14 cellular contexts compared by ENCODE assay signal in the genomic region with DNA sequence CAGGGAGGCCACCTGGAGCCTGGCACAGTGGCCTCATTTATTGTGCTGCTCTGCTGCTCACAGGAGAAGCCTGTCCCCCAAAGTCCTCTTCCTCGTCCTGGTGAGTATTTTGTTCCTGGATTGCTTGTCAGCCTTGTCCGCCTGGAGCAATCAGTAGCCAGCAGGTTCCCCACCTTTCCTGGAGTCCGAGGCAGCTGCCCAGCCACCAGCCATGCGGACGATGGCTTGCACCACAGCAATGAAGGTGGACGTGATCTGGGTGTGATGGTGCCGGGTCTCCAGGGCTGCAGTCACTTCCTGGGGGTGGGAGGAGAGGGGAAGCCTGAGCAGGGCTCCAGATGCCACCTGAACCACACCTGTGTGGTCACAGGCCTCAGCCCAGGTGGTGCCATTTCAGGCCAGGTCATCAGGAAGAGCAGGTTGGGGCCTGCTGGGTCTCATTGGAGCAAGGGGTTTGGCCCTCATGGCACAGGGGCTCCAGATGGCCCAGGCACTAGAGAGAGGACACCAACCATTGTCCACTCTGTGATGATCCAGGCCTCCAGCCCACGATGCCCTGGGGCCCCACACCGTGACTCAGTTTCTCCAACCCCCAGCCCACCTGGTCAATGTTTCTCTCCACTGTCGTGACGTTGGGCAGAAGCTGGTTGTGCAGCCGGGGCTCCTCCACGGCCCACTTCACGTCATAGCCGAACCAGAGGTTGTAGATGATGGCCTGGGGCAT. TPM values are rescaled to one million over a fixed set of nuclear protein-coding genes. Genes with fewer than 3 reads are reported as not detected.
A peak's percentile ranks its signal among the peaks of the same experiment; 100 is the strongest.
DNase-seq lines count a peak whose midpoint lies in the region; ATAC-seq and TF ChIP-seq lines count a peak whose summit lies in the region.
"Not testable (repeated sequence)": the region's sequence is repeated elsewhere in the genome, so short reads cannot be mapped to it uniquely, and the experiment has no call there.
"Had no signal": no experiment of that assay in that cellular context is flagged by ENCODE, and none has a peak within 500 bp of the region (broad histone marks: within the 10 kb centered on the region; RNA-seq: fewer than 3 reads in every experiment).

No MANE protein-coding gene starts in this region.

- not testable (repeated sequence) for H3K4me1 Mint-ChIP-seq in osteocyte (ENCODE audit: unreplicated experiment)

- POLR2A ChIA-PET in OCI-LY7 (lab: Charles Lee) = not testable (repeated sequence)

- TF ChIP-seq CTCF in DND-41 (IDR thresholded peaks at IDR 0.05; ENCODE audit: borderline replicate concordance, extremely low read depth, low read length, poor library complexity, severe bottlenecking); lower lobe of right lung (IDR thresholded peaks at IDR 0.05); osteocyte (IDR thresholded peaks at IDR 0.05); upper lobe of left lung (IDR thresholded peaks at IDR 0.05): not testable (repeated sequence)
- 0 out of 2 replicates have a peak, but pooled peaks have one; percentile 29 for TF ChIP-seq CTCF in OCI-LY7 (conservative IDR thresholded peaks at IDR 0.05; ENCODE audit: low read length)

- H3K79me2 ChIP-seq in DND-41 (ENCODE audit: insufficient read depth, low read length); OCI-LY7 (ENCODE audit: insufficient read depth, low read depth, low read length): not testable (repeated sequence)

- not testable (repeated sequence) for TF ChIP-seq POLR2A in upper lobe of left lung (IDR thresholded peaks at IDR 0.05)

- DNase-seq in DND-41; OCI-LY7 (ENCODE audit: low spot score); lower lobe of right lung: not testable (repeated sequence)
- DNase-seq in activated effector memory CD4-positive, alpha-beta T cell treated with anti-CD3 and anti-CD28 coated beads, Interleukin-2, amount 50 U/mL, for 16 hours = peak; percentile 12
- DNase-seq in cardiac septum (ENCODE audit: low spot score) (peak; percentile 57), osteocyte (ENCODE audit: extremely low spot score, unreplicated experiment) (peak; percentile 72), upper lobe of left lung (peak in 1 of 2 donors; percentile 40)

- H3K27ac ChIP-seq in DND-41 (ENCODE audit: low read length) (0 out of 2 replicates have a peak overlapping the region, but pooled peaks have one; percentile 31), lower lobe of right lung (peak overlapping the region; percentile 11), upper lobe of left lung (peak overlapping the region; percentile 44 to 85 (median 60))
- H3K27ac ChIP-seq in OCI-LY7 (ENCODE audit: low read depth, low read length, poor library complexity, severe bottlenecking) = not testable (repeated sequence)

- not testable (repeated sequence) for H3K9me3 ChIP-seq in DND-41 (ENCODE audit: insufficient read depth, low read length, severe bottlenecking); OCI-LY7 (ENCODE audit: low read length); lower lobe of right lung; upper lobe of left lung

- CTCF ChIA-PET in OCI-LY7 (lab: Charles Lee; ENCODE audit: unreplicated experiment) = not testable (repeated sequence)

- H3K9ac ChIP-seq in DND-41 (ENCODE audit: low read depth, low read length) = not testable (repeated sequence)

- BruUV-seq in OCI-LY7 (replicated peaks; lab: Mats Ljungman, UMichigan) = not testable (repeated sequence)

- not testable (repeated sequence) for H3K36me3 ChIP-seq in DND-41 (ENCODE audit: insufficient read depth, low read length); OCI-LY7 (ENCODE audit: insufficient read depth, low read length); lower lobe of right lung; upper lobe of left lung

- H4K20me1 ChIP-seq in DND-41 (ENCODE audit: insufficient read depth, low read length); OCI-LY7 (ENCODE audit: insufficient read depth, low read length): not testable (repeated sequence)

- TF ChIP-seq EP300 in upper lobe of left lung (IDR thresholded peaks at IDR 0.05) = not testable (repeated sequence)

- H3K9me3 Mint-ChIP-seq in osteocyte (ENCODE audit: unreplicated experiment) = not testable (repeated sequence)

- H3K4me2 ChIP-seq in DND-41 (ENCODE audit: insufficient read depth, low read length); OCI-LY7 (ENCODE audit: low read length): not testable (repeated sequence)

- intact Hi-C loops in OCI-LY7 (cut with micrococcal nuclease; ENCODE audit: unreplicated experiment) = loop anchor here (2.0 kb wide), 1 partner anchor 48 kb away; no protein-coding TSS in a partner anchor
- intact Hi-C loops in cardiac septum (cut with DNase I); lower lobe of right lung (cut with DNase I): not testable (repeated sequence)

- not testable (repeated sequence) for H3K27me3 ChIP-seq in DND-41 (ENCODE audit: insufficient read depth, low read length, poor library complexity); lower lobe of right lung (ENCODE audit: low read depth); upper lobe of left lung

- H3K27me3 Mint-ChIP-seq in osteocyte (ENCODE audit: unreplicated experiment) = not testable (repeated sequence)

- not testable (repeated sequence) for H3K36me3 Mint-ChIP-seq in osteocyte (ENCODE audit: unreplicated experiment)

- ATAC-seq in DND-41 (ENCODE audit: insufficient read depth, low read depth); lower lobe of right lung; upper lobe of left lung (ENCODE audit: low FRiP score in 2 of 2): not testable (repeated sequence)

- not testable (repeated sequence) for H3K9me2 ChIP-seq in OCI-LY7 (ENCODE audit: insufficient read depth, low read length)

- whole genome bisulfite sequencing in upper lobe of left lung, 2 donors = 76 to 83% methylated on average over 5 to 7 of the region's 15 CpGs

- not testable (repeated sequence) for H3K27ac Mint-ChIP-seq in osteocyte (ENCODE audit: unreplicated experiment)

- not testable (repeated sequence) for H3K4me3 Mint-ChIP-seq in osteocyte (ENCODE audit: unreplicated experiment)

- not testable (repeated sequence) for H2AFZ ChIP-seq in DND-41 (ENCODE audit: low read depth, low read length); OCI-LY7 (ENCODE audit: low read length)

- not testable (repeated sequence) for H3K4me3 ChIP-seq in DND-41 (ENCODE audit: low read depth in 1 of 2, low read length in 2 of 2); OCI-LY7 (ENCODE audit: low read depth, low read length, poor library complexity, severe bottlenecking); upper lobe of left lung
- peak overlapping the region; percentile 31 for H3K4me3 ChIP-seq in lower lobe of right lung

- not testable (repeated sequence) for H3K4me1 ChIP-seq in DND-41 (ENCODE audit: insufficient read depth, low read length); OCI-LY7 (ENCODE audit: insufficient read depth, low read length, poor library complexity, severe bottlenecking); lower lobe of right lung
- peaks cover 0 to 10% (median 0%) of the 10 kb centered on the region in 4 donors for H3K4me1 ChIP-seq in upper lobe of left lung

RNA-seq across cellular contexts. Expression of gene GGTLC1, which starts 3.4 kb away (rescaled TPM):
- total RNA-seq in OCI-LY7 (2014; rRNA removed; shearing (Covaris generic)) = not detected in 2 replicates
- total RNA-seq in OCI-LY7 (2022) (not detected in 2 replicates), cardiac septum (not detected), lower lobe of right lung (57.2 TPM), osteocyte (not detected in 2 replicates), upper lobe of left lung (10 to 100 TPM; 23.0 to 94.7 (median 75.7) TPM)
- total RNA-seq: A673; Calu3; CD8-positive, alpha-beta T cell; G401; GM12878; H7; HepG2 had no signal

Comparison
In these comparisons a context has a peak if more than half of its experiments do, and no peak if none do; other contexts are left out.
1. RNA of gene GGTLC1, which starts 3.4 kb away (total RNA-seq): 23.0 to 94.7 TPM in upper lobe of left lung and 57.2 TPM in lower lobe of right lung (single experiment); not detected in OCI-LY7, not detected in cardiac septum (single experiment) and not detected in osteocyte; every median in the first group is over 10 times any median in the second.